In the genomic region with DNA sequence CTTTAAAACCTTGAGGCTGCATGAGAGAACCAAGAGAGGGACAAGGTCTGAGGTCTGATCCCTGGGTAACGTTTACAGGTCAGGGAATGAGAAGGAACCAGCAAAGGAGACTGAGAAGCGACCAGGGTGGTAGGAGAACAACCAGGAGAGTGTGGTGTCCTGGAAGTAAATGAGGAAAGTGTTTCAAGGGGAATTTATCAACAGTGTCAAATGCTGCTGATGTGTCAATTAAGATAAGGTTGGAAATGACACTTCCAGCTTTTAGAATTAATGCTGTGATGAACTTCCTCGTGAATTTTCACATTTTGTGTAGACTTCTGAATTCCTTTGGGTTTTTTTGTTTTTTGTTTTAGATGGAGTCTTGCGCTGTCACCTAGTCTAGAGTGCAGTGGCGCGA, we compare ENCODE assay signal across 16 cellular contexts.
DNase-seq lines count a peak whose midpoint lies in the region; TF ChIP-seq lines count a peak whose summit lies in the region.
"Had no signal": no experiment of that assay in that cellular context is flagged by ENCODE, and none has a peak within 500 bp of the region (broad histone marks: within the 10 kb centered on the region; RNA-seq: fewer than 3 reads in every experiment).

No MANE protein-coding gene starts in this region.

- intact Hi-C loops in CD4-positive, alpha-beta memory T cell (cut with micrococcal nuclease) = no loop called here
- intact Hi-C loops in activated CD4-positive, alpha-beta memory T cell treated with anti-CD3 and anti-CD28 coated beads for 36 hours (cut with micrococcal nuclease) = loop anchor here (5.0 kb wide), 1 partner anchor 435 kb away; the partner anchor contains the start of gene SPAG4

- peaks cover 23 to 39% (median 31%) of the 10 kb centered on the region in 4 donors for H3K4me1 Mint-ChIP-seq in CD4-positive, alpha-beta memory T cell
- H3K4me1 Mint-ChIP-seq in IgD-negative memory B cell (peaks cover 26 to 35% (median 33%) of the 10 kb centered on the region in 3 donors), brain (peaks cover 30% of the 10 kb centered on the region), neural crest cell (peaks cover 48% of the 10 kb centered on the region)
- H3K4me1 Mint-ChIP-seq in activated CD4-positive, alpha-beta memory T cell treated with anti-CD3 and anti-CD28 coated beads for 36 hours (ENCODE audit: low read depth) = peaks cover 23% of the 10 kb centered on the region

- POLR2A ChIA-PET in CD4-positive, alpha-beta memory T cell (lab: Charles Lee; ENCODE audit: partially characterized antibody) = interaction anchor here (0.6 to 3.0 kb wide), 4 partner anchors 13 to 553 kb away, joined by 3 to 25 read pairs (median 6); partner anchors contain the start of genes AAR2, RAB5IF and SCAND1
- POLR2A ChIA-PET in activated CD4-positive, alpha-beta memory T cell treated with anti-CD3 and anti-CD28 coated beads for 36 hours (lab: Charles Lee) = interaction anchor here (0.6 kb wide), 1 partner anchor 895 kb away, joined by 4 read pairs; no protein-coding TSS in a partner anchor

- no peak overlapping the region for H3K4me3 ChIP-seq in CD4-positive, alpha-beta memory T cell (ENCODE audit: low read length in 2 of 2)

- TF ChIP-seq CTCF in brain (conservative IDR thresholded peaks at IDR 0.05) = no peak
- no peak for TF ChIP-seq CTCF in neural crest cell (conservative IDR thresholded peaks at IDR 0.05)

- H3K36me3 Mint-ChIP-seq in CD4-positive, alpha-beta memory T cell = peaks cover 10 to 25% of the 10 kb centered on the region in 2 donors
- H3K36me3 Mint-ChIP-seq in IgD-negative memory B cell (peaks cover 3% of the 10 kb centered on the region), brain (peaks cover 27% of the 10 kb centered on the region), neural crest cell (ENCODE audit: low read depth) (peaks cover 2% of the 10 kb centered on the region)
- H3K36me3 Mint-ChIP-seq in activated CD4-positive, alpha-beta memory T cell treated with anti-CD3 and anti-CD28 coated beads for 36 hours = peaks cover 21% of the 10 kb centered on the region

- H3K27ac ChIP-seq in CD4-positive, alpha-beta memory T cell (ENCODE audit: low read depth, low read length) = no peak overlapping the region
- no peak overlapping the region for H3K27ac ChIP-seq in caudate nucleus (ENCODE audit: low read depth, low read length)

- no peaks in the 10 kb centered on the region for H3K27me3 ChIP-seq in CD4-positive, alpha-beta memory T cell (ENCODE audit: insufficient read depth, low read length)

- H3K36me3 ChIP-seq in CD4-positive, alpha-beta memory T cell (ENCODE audit: insufficient read depth, low read length) = peaks cover 4% of the 10 kb centered on the region

- no peaks in the 10 kb centered on the region for H3K9me3 Mint-ChIP-seq in CD4-positive, alpha-beta memory T cell
- H3K9me3 Mint-ChIP-seq in IgD-negative memory B cell = no peaks in the 10 kb centered on the region
- peaks cover 0 to 3% (median 0%) of the 10 kb centered on the region in 5 experiments for H3K9me3 Mint-ChIP-seq in brain
- no peaks in the 10 kb centered on the region for H3K9me3 Mint-ChIP-seq in neural crest cell
- no peaks in the 10 kb centered on the region for H3K9me3 Mint-ChIP-seq in activated CD4-positive, alpha-beta memory T cell treated with anti-CD3 and anti-CD28 coated beads for 36 hours
- H3K9me3 Mint-ChIP-seq: activated naive CD8-positive, alpha-beta T cell treated with anti-CD3 and anti-CD28 coated beads for 36 hours had no signal

- H3K4me1 ChIP-seq in CD4-positive, alpha-beta memory T cell (ENCODE audit: insufficient read depth, low read length) = peaks cover 27% of the 10 kb centered on the region

- H3K27me3 Mint-ChIP-seq in CD4-positive, alpha-beta memory T cell = peaks cover 3% of the 10 kb centered on the region in 2 donors
- H3K27me3 Mint-ChIP-seq in IgD-negative memory B cell (no peaks in the 10 kb centered on the region), brain (peaks cover 20% of the 10 kb centered on the region), neural crest cell (ENCODE audit: low read depth) (no peaks in the 10 kb centered on the region)
- peaks cover 6% of the 10 kb centered on the region for H3K27me3 Mint-ChIP-seq in activated CD4-positive, alpha-beta memory T cell treated with anti-CD3 and anti-CD28 coated beads for 36 hours
- H3K27me3 Mint-ChIP-seq: activated naive CD8-positive, alpha-beta T cell treated with anti-CD3 and anti-CD28 coated beads for 36 hours had no signal

- H3K4me3 Mint-ChIP-seq in CD4-positive, alpha-beta memory T cell = peak overlapping the region in 4 of 8 donors; percentile 2 to 96 (median 49)
- peak overlapping the region in 2 of 4 donors; percentile 44 to 95 for H3K4me3 Mint-ChIP-seq in IgD-negative memory B cell
- peak overlapping the region; percentile 74 to 99 (median 96) for H3K4me3 Mint-ChIP-seq in brain
- H3K4me3 Mint-ChIP-seq in neural crest cell = peak overlapping the region; percentile 98
- H3K4me3 Mint-ChIP-seq in activated CD4-positive, alpha-beta memory T cell treated with anti-CD3 and anti-CD28 coated beads for 36 hours = no peak overlapping the region

- no peaks in the 10 kb centered on the region for H3K9me3 ChIP-seq in CD4-positive, alpha-beta memory T cell (ENCODE audit: control insufficient read depth in 1 of 2, low read length in 2 of 2)

- no peak for DNase-seq in CD4-positive, alpha-beta memory T cell
- no peak for DNase-seq in neural crest cell (ENCODE audit: low read depth, low spot score)
- no peak for DNase-seq in GM19238 (ENCODE audit: insufficient read length, low spot score)
- DNase-seq in activated CD4-positive, alpha-beta memory T cell treated with anti-CD3 and anti-CD28 coated beads for 36 hours = no peak
- no peak for DNase-seq in caudate nucleus (lab: John Stamatoyannopoulos, UW)
- DNase-seq: activated CD4-positive, alpha-beta T cell treated with anti-CD3 and anti-CD28 coated beads, Interleukin-2, amount 50 U/mL, for 48 hours; activated naive CD8-positive, alpha-beta T cell treated with anti-CD3 and anti-CD28 coated beads for 36 hours; dermis blood vessel endothelial cell; DMS153; left cardiac atrium; NCI-H146; NCI-H2171 treated with DMSO at 0.1 percent for 48 hours; NCI-H69; stimulated activated CD4-positive, alpha-beta T cell treated with anti-CD3 and anti-CD28 coated beads, Interleukin-4, amount 100 ng/mL, for 1 hour had no signal

- peak overlapping the region; percentile 4 to 95 (median 77) for H3K27ac Mint-ChIP-seq in CD4-positive, alpha-beta memory T cell
- H3K27ac Mint-ChIP-seq in IgD-negative memory B cell = peak overlapping the region in 2 of 3 donors; percentile 4 to 10
- H3K27ac Mint-ChIP-seq in brain = peak overlapping the region; percentile 43 to 95 (median 86)
- no peak overlapping the region for H3K27ac Mint-ChIP-seq in neural crest cell (ENCODE audit: unreplicated experiment)
- H3K27ac Mint-ChIP-seq in activated CD4-positive, alpha-beta memory T cell treated with anti-CD3 and anti-CD28 coated beads for 36 hours = no peak overlapping the region

- CTCF ChIA-PET in CD4-positive, alpha-beta memory T cell (lab: Charles Lee; ENCODE audit: partially characterized antibody) = interaction anchor here (0.5 to 1.5 kb wide), 2 partner anchors 59 to 88 kb away, joined by 3 read pairs; no protein-coding TSS in a partner anchor
- CTCF ChIA-PET in activated CD4-positive, alpha-beta memory T cell treated with anti-CD3 and anti-CD28 coated beads for 36 hours (lab: Charles Lee) = interaction anchor here (1.7 kb wide), 1 partner anchor 59 kb away, joined by 7 read pairs; no protein-coding TSS in a partner anchor

Comparison
In these comparisons a context has a peak if more than half of its experiments do, and no peak if none do; other contexts are left out.
1. H3K27ac Mint-ChIP-seq: peak in CD4-positive, alpha-beta memory T cell (7 of 7), IgD-negative memory B cell (2 of 3) and brain (5 of 5); none in neural crest cell (single experiment) and activated CD4-positive, alpha-beta memory T cell treated with anti-CD3 and anti-CD28 coated beads for 36 hours (single experiment).